ENCODE assay signal across 8 cellular contexts in the genomic region with DNA sequence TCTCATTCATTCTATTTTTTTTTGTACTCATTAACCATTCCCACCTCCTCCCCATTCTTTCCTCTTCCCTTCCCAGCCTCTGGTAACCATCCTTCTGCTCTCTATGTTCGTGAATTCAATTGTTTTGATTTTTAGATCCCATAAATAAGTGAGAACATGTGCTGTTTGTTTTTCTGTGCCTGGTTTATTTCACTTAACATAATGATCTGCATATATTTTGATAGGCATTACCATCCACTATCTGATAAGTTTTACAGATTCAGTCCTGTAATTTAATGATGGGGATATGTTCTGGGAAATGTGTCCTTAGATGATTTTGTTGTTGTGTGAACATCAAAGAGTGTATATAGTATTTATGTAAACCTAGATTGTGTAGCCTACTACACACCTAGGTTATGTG.
"Had no signal": no experiment of that assay in that cellular context is flagged by ENCODE, and none has a peak within 500 bp of the region (broad histone marks: within the 10 kb centered on the region; RNA-seq: fewer than 3 reads in every experiment).

No MANE protein-coding gene starts in this region.

- ATAC-seq: GM12878 had no signal

- FAIRE-seq: G401.6, GM12878, GM12891, GM12892, GM18507, GM19239 had no signal

- DNase-seq: GDM1, GF-D8 had no signal

- H3K4me3 ChIP-seq: GM12878 had no signal
